Comparison of ENCODE assay signal across 7 cellular contexts in genomic region chr14:37595809-37596595, GRCh38. TPM values are rescaled to one million over a fixed set of nuclear protein-coding genes. Genes with fewer than 3 reads are reported as not detected.
A peak's percentile ranks its signal among the peaks of the same experiment; 100 is the strongest.
DNase-seq lines count a peak whose midpoint lies in the region; ATAC-seq lines count a peak whose summit lies in the region.

No MANE protein-coding gene starts in this region.

- H3K4me1 Mint-ChIP-seq in activated T-cell treated with anti-CD3 and anti-CD28 coated beads, Interleukin-2, amount 50 U/mL, for 4 hours (ENCODE audit: low read depth) = peaks cover 21% of the 10 kb centered on the region

- no peak overlapping the region for H3K27ac ChIP-seq in HUES64 (ENCODE audit: low read depth, low read length)

- peak; percentile 55 for ATAC-seq in GM19351 (IDR thresholded peaks at IDR 0.05; ENCODE audit: unreplicated experiment)
- ATAC-seq in activated T-cell treated with anti-CD3 and anti-CD28 coated beads, Interleukin-2, amount 50 U/mL, for 4 hours = peak; percentile 87 to 90
- no peak for ATAC-seq in GM21515 (IDR thresholded peaks at IDR 0.05; ENCODE audit: unreplicated experiment)

- H3K36me3 ChIP-seq in HUES64 (ENCODE audit: insufficient read depth, low read length) (no peaks in the 10 kb centered on the region), iPS-15b (ENCODE audit: control insufficient read depth, insufficient read depth, low read length) (no peaks in the 10 kb centered on the region)

- H3K9ac ChIP-seq in HUES64 (ENCODE audit: low read depth, low read length) (no peak overlapping the region), iPS-15b (ENCODE audit: low read depth, low read length) (no peak overlapping the region)

- H3K4me3 ChIP-seq in HUES64 (ENCODE audit: low read length) (peak overlapping the region; percentile 48), iPS-15b (ENCODE audit: low read depth, low read length) (peak overlapping the region; percentile 27)

- WGBS in HUES64 = 1% methylated on average over 41 of the region's 44 CpGs

- H3K4me1 ChIP-seq in HUES64 (ENCODE audit: insufficient read depth, low read length) (peaks cover 18% of the 10 kb centered on the region; the same call in 1 of the 2 replicates), iPS-15b (ENCODE audit: control insufficient read depth, insufficient read depth, low read length) (peaks cover 3% of the 10 kb centered on the region)

- H3K27me3 ChIP-seq in HUES64 (ENCODE audit: insufficient read depth, low read length) (peaks cover 99% of the 10 kb centered on the region), iPS-15b (ENCODE audit: control insufficient read depth, insufficient read depth, low read length) (peaks cover 92% of the 10 kb centered on the region)

- peaks cover 82% of the 10 kb centered on the region for H3K27me3 Mint-ChIP-seq in activated T-cell treated with anti-CD3 and anti-CD28 coated beads, Interleukin-2, amount 50 U/mL, for 4 hours (ENCODE audit: low read depth)

- peaks cover 8% of the 10 kb centered on the region for H3K9me3 Mint-ChIP-seq in activated T-cell treated with anti-CD3 and anti-CD28 coated beads, Interleukin-2, amount 50 U/mL, for 4 hours

- H3K36me3 Mint-ChIP-seq in activated T-cell treated with anti-CD3 and anti-CD28 coated beads, Interleukin-2, amount 50 U/mL, for 4 hours (ENCODE audit: insufficient read depth) = peaks cover 3% of the 10 kb centered on the region

- DNase-seq in NOMO-1 treated with DMSO at 0.1 percent for 48 hours (lab: John Stamatoyannopoulos, UW; ENCODE audit: unreplicated experiment) = peak; percentile 72
- peak; percentile 35 for DNase-seq in activated T-cell treated with anti-CD3 and anti-CD28 coated beads, Interleukin-2, amount 50 U/mL, for 4 hours
- peak; percentile 22 to 60 for DNase-seq in stimulated activated CD4-positive, alpha-beta T cell treated with anti-CD3 and anti-CD28 coated beads, Interleukin-1b, Interleukin-23, amount 100 ng/mL, for 4 hours (ENCODE audit: low read depth in 2 of 2)

- peak overlapping the region; percentile 77 for H3K4me3 Mint-ChIP-seq in activated T-cell treated with anti-CD3 and anti-CD28 coated beads, Interleukin-2, amount 50 U/mL, for 4 hours

- H3K9me3 ChIP-seq in HUES64 (ENCODE audit: insufficient read depth, low read depth, low read length) (no peaks in the 10 kb centered on the region), iPS-15b (ENCODE audit: control insufficient read depth, insufficient read depth, low read length) (no peaks in the 10 kb centered on the region)

RNA-seq across cellular contexts. Expression of gene TTC6, which starts 0.6 kb away (rescaled TPM):
- not detected for polyA plus RNA-seq in HUES64 (2013, experiment 1 of 2)
- 0.57 TPM for polyA plus RNA-seq in HUES64 (2013, experiment 2 of 2)
- not detected for total RNA-seq in activated T-cell treated with anti-CD3 and anti-CD28 coated beads, Interleukin-2, amount 50 U/mL, for 4 hours

RNA-seq across cellular contexts. Expression of gene FOXA1, which starts 1.0 kb away (rescaled TPM):
- 0.60 TPM for polyA plus RNA-seq in HUES64 (2013, experiment 1 of 2)
- polyA plus RNA-seq in HUES64 (2013, experiment 2 of 2) = 0.82 TPM
- under 1 TPM; 0.34 to 0.68 (median 0.35) TPM for total RNA-seq in activated T-cell treated with anti-CD3 and anti-CD28 coated beads, Interleukin-2, amount 50 U/mL, for 4 hours
